26 cellular contexts compared by ENCODE assay signal in genomic region chr2:113079123-113079522, GRCh38. TPM values are rescaled to one million over a fixed set of nuclear protein-coding genes. Genes with fewer than 3 reads are reported as not detected.
DNase-seq lines count a peak whose midpoint lies in the region; ATAC-seq and TF ChIP-seq lines count a peak whose summit lies in the region.
"Had no signal": no experiment of that assay in that cellular context is flagged by ENCODE, and none has a peak within 500 bp of the region (broad histone marks: within the 10 kb centered on the region; RNA-seq: fewer than 3 reads in every experiment).

No MANE protein-coding gene starts in this region.

- no peak overlapping the region for H3K27ac Mint-ChIP-seq in CD8-positive, alpha-beta memory T cell
- H3K27ac Mint-ChIP-seq: activated CD8-positive, alpha-beta memory T cell treated with anti-CD3 and anti-CD28 coated beads, Interleukin-2, amount 10 ng/mL, durations not matched to agents 7 days and 5 days; activated naive CD4-positive, alpha-beta T cell treated with anti-CD3 and anti-CD28 coated beads, Interleukin-2, amount 50 U/mL, for 72 hours had no signal

- in situ Hi-C loops in Caki2 (cut with HindIII; ENCODE audit: low pct_unique_long_range_greater_than_20kb, low sequenced_read_pairs): no loop called here

- H3K36me3 Mint-ChIP-seq in CD8-positive, alpha-beta memory T cell: no peaks in the 10 kb centered on the region
- H3K36me3 Mint-ChIP-seq: activated CD8-positive, alpha-beta memory T cell treated with anti-CD3 and anti-CD28 coated beads, Interleukin-2, amount 10 ng/mL, durations not matched to agents 7 days and 5 days; activated naive CD4-positive, alpha-beta T cell treated with anti-CD3 and anti-CD28 coated beads, Interleukin-2, amount 50 U/mL, for 72 hours; CD14-positive monocyte had no signal

- CTCF ChIA-PET in CD8-positive, alpha-beta memory T cell (lab: Charles Lee): interaction anchor here (1.3 kb wide), 2 partner anchors 9 to 82 kb away, joined by 3 read pairs; no protein-coding TSS in a partner anchor

- no peaks in the 10 kb centered on the region for H3K36me3 ChIP-seq in CD8-positive, alpha-beta memory T cell (ENCODE audit: insufficient read depth, low read length)
- H3K36me3 ChIP-seq: HAP-1, lower lobe of right lung, tibial nerve had no signal

- no peak overlapping the region for H3K4me3 ChIP-seq in CD8-positive, alpha-beta memory T cell (ENCODE audit: low read length)
- H3K4me3 ChIP-seq: dorsolateral prefrontal cortex, HAP-1, K562, lower lobe of right lung, tibial nerve had no signal

- H3K27me3 ChIP-seq in foreskin keratinocyte: no peaks in the 10 kb centered on the region
- no peaks in the 10 kb centered on the region for H3K27me3 ChIP-seq in CD8-positive, alpha-beta memory T cell (ENCODE audit: insufficient read depth, low read length, poor library complexity, severe bottlenecking)
- H3K27me3 ChIP-seq: tibial nerve had no signal

- peak overlapping the region; percentile 99 for H3K27ac ChIP-seq in foreskin keratinocyte
- H3K27ac ChIP-seq in CD8-positive, alpha-beta memory T cell (ENCODE audit: low read depth, low read length): no peak overlapping the region
- H3K27ac ChIP-seq: lower lobe of right lung had no signal

- POLR2A ChIA-PET in CD8-positive, alpha-beta memory T cell (lab: Charles Lee): no interaction called here

- ATAC-seq in foreskin keratinocyte (no peak), HG03457 (IDR thresholded peaks at IDR 0.05; ENCODE audit: unreplicated experiment) (no peak), GM18909 (IDR thresholded peaks at IDR 0.05; ENCODE audit: poor library complexity, unreplicated experiment) (no peak)
- ATAC-seq: activated CD8-positive, alpha-beta memory T cell treated with anti-CD3 and anti-CD28 coated beads, Interleukin-2, amount 10 ng/mL, durations not matched to agents 7 days and 5 days; activated naive CD4-positive, alpha-beta T cell treated with anti-CD3 and anti-CD28 coated beads, Interleukin-2, amount 50 U/mL, for 72 hours; K562; stimulated activated naive CD8-positive, alpha-beta T cell treated with anti-CD3 and anti-CD28 coated beads, Interleukin-15, Interleukin-2, amounts not matched to agents 100 U/mL and 50 U/mL, for 24 hours had no signal

- peaks cover 4 to 9% (median 9%) of the 10 kb centered on the region in 3 donors for H3K4me1 Mint-ChIP-seq in CD8-positive, alpha-beta memory T cell

- H3K9me3 ChIP-seq in CD8-positive, alpha-beta memory T cell (ENCODE audit: low read length): no peaks in the 10 kb centered on the region
- H3K9me3 ChIP-seq: HAP-1, lower lobe of right lung, tibial nerve had no signal

- H3K4me3 Mint-ChIP-seq in CD8-positive, alpha-beta memory T cell: no peak overlapping the region
- H3K4me3 Mint-ChIP-seq: activated CD8-positive, alpha-beta memory T cell treated with anti-CD3 and anti-CD28 coated beads, Interleukin-2, amount 10 ng/mL, durations not matched to agents 7 days and 5 days; CD14-positive monocyte; central memory CD8-positive, alpha-beta T cell had no signal

- peak; percentile 81 for DNase-seq in Caki2 (ENCODE audit: low read depth)
- DNase-seq in RPMI7951 (ENCODE audit: low read depth): peak; percentile 49
- DNase-seq in foreskin keratinocyte: peak; percentile 35 to 69
- DNase-seq in renal cortical epithelial cell (ENCODE audit: low read depth): peak; percentile 59
- DNase-seq in cerebellum (ENCODE audit: low spot score): no peak
- no peak for DNase-seq in CD8-positive, alpha-beta memory T cell
- DNase-seq: activated CD4-positive, alpha-beta T cell treated with anti-CD3 and anti-CD28 coated beads for 4 hours; activated CD8-positive, alpha-beta memory T cell treated with anti-CD3 and anti-CD28 coated beads, Interleukin-2, amount 10 ng/mL, durations not matched to agents 7 days and 5 days; aorta; hippocampal formation; lower lobe of right lung; NCI-H1694; retina; Right ventricle myocardium superior; stimulated activated CD4-positive, alpha-beta T cell treated with anti-CD3 and anti-CD28 coated beads, Interleukin-4, amount 100 ng/mL, for 4 hours; stimulated activated naive CD8-positive, alpha-beta T cell treated with anti-CD3 and anti-CD28 coated beads, Interleukin-15, Interleukin-2, amounts not matched to agents 100 U/mL and 50 U/mL, for 24 hours had no signal

- peaks cover 19% of the 10 kb centered on the region for H3K4me1 ChIP-seq in foreskin keratinocyte
- H3K4me1 ChIP-seq in CD8-positive, alpha-beta memory T cell (ENCODE audit: insufficient read depth, low read length): peaks cover 9% of the 10 kb centered on the region
- H3K4me1 ChIP-seq: HAP-1, lower lobe of right lung had no signal

- peaks cover 7 to 27% of the 10 kb centered on the region in 2 donors for H3K27me3 Mint-ChIP-seq in CD8-positive, alpha-beta memory T cell

- no peak for TF ChIP-seq CTCF in foreskin keratinocyte (conservative IDR thresholded peaks at IDR 0.05)

- no peaks in the 10 kb centered on the region for H3K9me3 Mint-ChIP-seq in CD8-positive, alpha-beta memory T cell
- H3K9me3 Mint-ChIP-seq: activated naive CD4-positive, alpha-beta T cell treated with anti-CD3 and anti-CD28 coated beads, Interleukin-2, amount 50 U/mL, for 72 hours; central memory CD8-positive, alpha-beta T cell had no signal

RNA-seq across cellular contexts. Expression of gene IL1F10, which starts 11.4 kb away (rescaled TPM):
- not detected in 2 replicates for total RNA-seq in Caki2 (2014; rRNA removed; shearing (Covaris generic); ENCODE audit: low replicate concordance)
- not detected in 2 replicates for total RNA-seq in RPMI7951 (2014; rRNA removed; shearing (Covaris generic))
- total RNA-seq in foreskin keratinocyte (not detected in 2 replicates), renal cortical epithelial cell (not detected in 2 replicates), cerebellum (not detected)
- 0.12 TPM in 1 of 2 replicates, not detected in the other for polyA plus RNA-seq in foreskin keratinocyte
- total RNA-seq in CD8-positive, alpha-beta memory T cell: not detected
- polyA plus RNA-seq in CD8-positive, alpha-beta memory T cell: not detected
- total RNA-seq: activated CD8-positive, alpha-beta memory T cell treated with anti-CD3 and anti-CD28 coated beads, Interleukin-2, amount 10 ng/mL, durations not matched to agents 7 days and 5 days; activated naive CD4-positive, alpha-beta T cell treated with anti-CD3 and anti-CD28 coated beads, Interleukin-2, amount 50 U/mL, for 72 hours; aorta; dorsolateral prefrontal cortex; endothelial cell of umbilical vein; K562; lower lobe of right lung; Right ventricle myocardium superior; tibial nerve had no signal
- polyA plus RNA-seq: aorta, CD14-positive monocyte, endothelial cell of umbilical vein, K562 had no signal

RNA-seq across cellular contexts. Expression of gene IL36RN, which starts 20.1 kb away (rescaled TPM):
- total RNA-seq in Caki2 (2014; rRNA removed; shearing (Covaris generic); ENCODE audit: low replicate concordance): not detected in 2 replicates
- not detected in 2 replicates for total RNA-seq in RPMI7951 (2014; rRNA removed; shearing (Covaris generic))
- total RNA-seq in foreskin keratinocyte (0.67 and 0.88 TPM in 2 replicates), renal cortical epithelial cell (0.69 TPM in 1 of 2 replicates, not detected in the other), cerebellum (not detected)
- 0.50 and 0.60 TPM in 2 replicates for polyA plus RNA-seq in foreskin keratinocyte
- not detected for total RNA-seq in CD8-positive, alpha-beta memory T cell
- polyA plus RNA-seq in CD8-positive, alpha-beta memory T cell: not detected
- total RNA-seq: activated CD8-positive, alpha-beta memory T cell treated with anti-CD3 and anti-CD28 coated beads, Interleukin-2, amount 10 ng/mL, durations not matched to agents 7 days and 5 days; activated naive CD4-positive, alpha-beta T cell treated with anti-CD3 and anti-CD28 coated beads, Interleukin-2, amount 50 U/mL, for 72 hours; aorta; dorsolateral prefrontal cortex; endothelial cell of umbilical vein; K562; lower lobe of right lung; Right ventricle myocardium superior; tibial nerve had no signal
- polyA plus RNA-seq: aorta, CD14-positive monocyte, endothelial cell of umbilical vein, K562 had no signal

RNA-seq across cellular contexts. Expression of gene IL36B, which starts 26.5 kb away (rescaled TPM):
- total RNA-seq in Caki2 (2014; rRNA removed; shearing (Covaris generic); ENCODE audit: low replicate concordance): not detected in 2 replicates
- total RNA-seq in RPMI7951 (2014; rRNA removed; shearing (Covaris generic)): not detected in 2 replicates
- total RNA-seq in foreskin keratinocyte (not detected in 2 replicates), renal cortical epithelial cell (not detected in 2 replicates), cerebellum (not detected)
- not detected in 2 replicates for polyA plus RNA-seq in foreskin keratinocyte
- total RNA-seq in CD8-positive, alpha-beta memory T cell: not detected
- not detected for polyA plus RNA-seq in CD8-positive, alpha-beta memory T cell
- total RNA-seq: activated CD8-positive, alpha-beta memory T cell treated with anti-CD3 and anti-CD28 coated beads, Interleukin-2, amount 10 ng/mL, durations not matched to agents 7 days and 5 days; activated naive CD4-positive, alpha-beta T cell treated with anti-CD3 and anti-CD28 coated beads, Interleukin-2, amount 50 U/mL, for 72 hours; aorta; dorsolateral prefrontal cortex; endothelial cell of umbilical vein; K562; lower lobe of right lung; Right ventricle myocardium superior; tibial nerve had no signal
- polyA plus RNA-seq: aorta, CD14-positive monocyte, endothelial cell of umbilical vein, K562 had no signal

RNA-seq across cellular contexts. Expression of gene IL1RN, which starts 48.3 kb away (rescaled TPM):
- total RNA-seq in Caki2 (2014; rRNA removed; shearing (Covaris generic); ENCODE audit: low replicate concordance): 0.78 and 2.6 TPM in 2 replicates
- total RNA-seq in RPMI7951 (2014; rRNA removed; shearing (Covaris generic)): 0.48 TPM in 1 of 2 replicates, not detected in the other
- total RNA-seq in foreskin keratinocyte: 20.8 and 28.9 TPM in 2 replicates
- 20.4 and 29.6 TPM in 2 replicates for polyA plus RNA-seq in foreskin keratinocyte
- 1.6 TPM in 1 of 2 replicates, not detected in the other for total RNA-seq in renal cortical epithelial cell
- not detected for total RNA-seq in cerebellum
- total RNA-seq in CD8-positive, alpha-beta memory T cell: 1 to 10 TPM; 1.2 to 2.3 TPM
- polyA plus RNA-seq in CD8-positive, alpha-beta memory T cell: not detected
- total RNA-seq: endothelial cell of umbilical vein, K562 had no signal
- polyA plus RNA-seq: endothelial cell of umbilical vein had no signal

Comparison
In these comparisons a context has a peak if more than half of its experiments do, and no peak if none do; other contexts are left out.
1. DNase-seq: peak in Caki2 (single experiment), RPMI7951 (single experiment), foreskin keratinocyte (2 of 2) and renal cortical epithelial cell (single experiment); none in cerebellum (single experiment) and CD8-positive, alpha-beta memory T cell (0 of 5).